Comparison of ENCODE assay signal across 14 cellular contexts in the genomic region with DNA sequence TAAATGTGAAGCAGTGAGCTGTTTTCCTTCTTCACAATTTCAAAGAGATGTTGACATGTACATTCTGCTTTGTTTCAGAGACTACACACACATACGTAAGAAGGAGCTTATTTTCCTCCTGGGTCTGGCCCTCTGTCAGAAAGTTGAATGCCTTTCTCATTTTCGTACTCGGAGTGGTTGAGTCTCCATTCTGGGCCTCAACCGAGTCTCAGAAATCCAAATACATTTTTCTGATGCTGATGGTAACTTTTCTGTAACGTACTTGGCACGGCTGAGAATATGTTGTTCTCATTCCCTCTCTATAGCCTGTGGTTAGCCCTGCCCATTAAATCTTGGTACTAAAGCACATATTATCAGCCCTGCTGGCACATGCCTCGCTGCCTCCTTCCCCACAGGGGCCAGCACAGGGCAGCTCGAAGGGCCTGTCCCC. TPM values are rescaled to one million over a fixed set of nuclear protein-coding genes. Genes with fewer than 3 reads are reported as not detected.
DNase-seq lines count a peak whose midpoint lies in the region; ATAC-seq and TF ChIP-seq lines count a peak whose summit lies in the region.
"Had no signal": no experiment of that assay in that cellular context is flagged by ENCODE, and none has a peak within 500 bp of the region (broad histone marks: within the 10 kb centered on the region; RNA-seq: fewer than 3 reads in every experiment).

No MANE protein-coding gene starts in this region.

- H3K4me3 Mint-ChIP-seq in nephron, result no peak overlapping the region
- H3K4me3 Mint-ChIP-seq in endothelial cell (ENCODE audit: unreplicated experiment), result no peak overlapping the region
- H3K4me3 Mint-ChIP-seq: activated B cell treated with CpG ODN at 0.5 μM for 24 hours; central memory CD8-positive, alpha-beta T cell; IgD-negative memory B cell had no signal

- TF ChIP-seq CTCF in brain microvascular endothelial cell (IDR thresholded peaks at IDR 0.05; ENCODE audit: low read depth, low read length, missing control alignments) (no peak), nephron (IDR thresholded peaks at IDR 0.05; ENCODE audit: unreplicated experiment in 3 of 3) (no peak), upper lobe of right lung (IDR thresholded peaks at IDR 0.05) (no peak), endothelial cell (IDR thresholded peaks at IDR 0.05; ENCODE audit: unreplicated experiment) (no peak)

- H3K4me1 ChIP-seq in upper lobe of right lung, result peaks cover 31% of the 10 kb centered on the region

- H3K27ac Mint-ChIP-seq in nephron, result peak overlapping the region; percentile 73 to 95 (median 74)
- H3K27ac Mint-ChIP-seq in endothelial cell (ENCODE audit: unreplicated experiment), result no peak overlapping the region
- H3K27ac Mint-ChIP-seq: activated B cell treated with CpG ODN at 0.5 μM for 24 hours, IgD-negative memory B cell had no signal

- in situ Hi-C loops in brain microvascular endothelial cell (cut with HindIII; ENCODE audit: low pct_ligation_motif_present, low sequenced_read_pairs), result no loop called here

- H3K36me3 Mint-ChIP-seq in nephron (ENCODE audit: low read depth) (peaks cover 15% of the 10 kb centered on the region), endothelial cell (ENCODE audit: low read depth, unreplicated experiment) (peaks cover 4% of the 10 kb centered on the region)

- ATAC-seq in Right ventricle myocardium superior (ENCODE audit: poor library complexity) (peak; percentile 21), upper lobe of right lung (peak; percentile 52), HG03439 (IDR thresholded peaks at IDR 0.05; ENCODE audit: unreplicated experiment) (no peak), HG03175 (IDR thresholded peaks at IDR 0.05; ENCODE audit: unreplicated experiment) (no peak)

- H3K27me3 Mint-ChIP-seq in nephron (ENCODE audit: low read depth) (no peaks in the 10 kb centered on the region), endothelial cell (ENCODE audit: unreplicated experiment) (no peaks in the 10 kb centered on the region)
- H3K27me3 Mint-ChIP-seq: central memory CD8-positive, alpha-beta T cell; IgD-negative memory B cell had no signal

- peaks cover 64% of the 10 kb centered on the region for H3K4me1 Mint-ChIP-seq in nephron
- peaks cover 12% of the 10 kb centered on the region for H3K4me1 Mint-ChIP-seq in endothelial cell (ENCODE audit: unreplicated experiment)
- H3K4me1 Mint-ChIP-seq: activated B cell treated with CpG ODN at 0.5 μM for 24 hours; central memory CD8-positive, alpha-beta T cell; IgD-negative memory B cell had no signal

- intact Hi-C loops in Right ventricle myocardium superior (cut with DNase I) (no loop called here), upper lobe of right lung (cut with DNase I) (no loop called here)

- no peaks in the 10 kb centered on the region for H3K9me3 ChIP-seq in upper lobe of right lung

- H3K27ac ChIP-seq in brain microvascular endothelial cell, result peak overlapping the region; percentile 27
- peak overlapping the region; percentile 1 for H3K27ac ChIP-seq in upper lobe of right lung

- H3K36me3 ChIP-seq in brain microvascular endothelial cell (replicated peaks) (no peaks in the 10 kb centered on the region), upper lobe of right lung (no peaks in the 10 kb centered on the region)

- H3K9me3 Mint-ChIP-seq in nephron, result no peaks in the 10 kb centered on the region
- no peaks in the 10 kb centered on the region for H3K9me3 Mint-ChIP-seq in endothelial cell (ENCODE audit: unreplicated experiment)
- H3K9me3 Mint-ChIP-seq: activated B cell treated with CpG ODN at 0.5 μM for 24 hours; central memory CD8-positive, alpha-beta T cell had no signal

- no peak for DNase-seq in brain microvascular endothelial cell
- no peak for DNase-seq in Right ventricle myocardium superior
- no peak for DNase-seq in upper lobe of right lung
- no peak for DNase-seq in endothelial cell (ENCODE audit: low spot score)
- DNase-seq in NCI-H2171 (lab: John Stamatoyannopoulos, UW), result no peak
- DNase-seq: activated B cell treated with CpG ODN at 0.5 μM for 24 hours, COR-L47, glutamatergic neuron, NCI-H187 treated with DMSO at 0.1 percent for 48 hours had no signal

- H3K4me3 ChIP-seq in brain microvascular endothelial cell (ENCODE audit: low read depth, low read length) (no peak overlapping the region), upper lobe of right lung (no peak overlapping the region)

- no peaks in the 10 kb centered on the region for H3K27me3 ChIP-seq in brain microvascular endothelial cell (replicated peaks)
- H3K27me3 ChIP-seq in upper lobe of right lung, result no peaks in the 10 kb centered on the region

RNA-seq across cellular contexts. Expression of a gene that starts 25.3 kb away (rescaled TPM):
- total RNA-seq in Right ventricle myocardium superior (61.2 TPM), upper lobe of right lung (84.0 TPM), endothelial cell (ENCODE audit: unreplicated experiment) (53.3 TPM)
- total RNA-seq: activated B cell treated with CpG ODN at 0.5 μM for 24 hours had no signal

Comparison
In these comparisons a context has a peak if more than half of its experiments do, and no peak if none do; other contexts are left out.
1. ATAC-seq: peak in Right ventricle myocardium superior (single experiment) and upper lobe of right lung (single experiment); none in HG03439 (single experiment) and HG03175 (single experiment).